Comparison of ENCODE assay signal across 1 cellular context in genomic region chr10:78972947-78973900, GRCh38.
TF ChIP-seq lines count a peak whose summit lies in the region.

No MANE protein-coding gene starts in this region.

TF ChIP-seq in IMR-90, 13 proteins besides CTCF, POLR2A, EP300 and RAD21 (continued from another document):
- TF ChIP-seq MAZ (IDR thresholded peaks at IDR 0.05; ENCODE audit: borderline replicate concordance, low read depth, low read length) (peak; percentile 90), NFE2L2 (IDR thresholded peaks at IDR 0.05; ENCODE audit: low read depth, low read length) (peak; percentile 46; the same call in 1 of the 2 replicates), MAFK (IDR thresholded peaks at IDR 0.05; ENCODE audit: low read depth, low read length) (no peak), CEBPB (IDR thresholded peaks at IDR 0.05; ENCODE audit: low read depth, low read length) (no peak)
